In genomic region chr4:26632916-26633315, GRCh38 we compare ENCODE assay signal across 30 cellular contexts.
"Had no signal": no experiment of that assay in that cellular context is flagged by ENCODE, and none has a peak within 500 bp of the region (broad histone marks: within the 10 kb centered on the region; RNA-seq: fewer than 3 reads in every experiment).

No MANE protein-coding gene starts in this region.

- DNase-seq: activated CD4-positive, alpha-beta T cell treated with anti-CD3 and anti-CD28 coated beads for 1 hour; activated CD4-positive, alpha-beta T cell treated with anti-CD3 and anti-CD28 coated beads for 48 hours; activated CD4-positive, CD25-positive, alpha-beta regulatory T cell; activated CD8-positive, alpha-beta T cell treated with anti-CD3 and anti-CD28 coated beads for 36 hours; activated effector memory CD4-positive, alpha-beta T cell treated with anti-CD3 and anti-CD28 coated beads, Interleukin-2, amount 50 U/mL, for 16 hours; activated naive CD4-positive, alpha-beta T cell; activated naive CD4-positive, alpha-beta T cell treated with anti-CD3 and anti-CD28 coated beads, Interleukin-2, amount 50 U/mL, for 16 hours; activated naive CD8-positive, alpha-beta T cell treated with anti-CD3 and anti-CD28 coated beads for 36 hours; activated T-cell treated with anti-CD3 and anti-CD28 coated beads, Interleukin-2, amount 50 U/mL, for 1 hour; activated T-cell treated with anti-CD3 and anti-CD28 coated beads, Interleukin-2, amount 50 U/mL, for 72 hours; amygdala; NCI-H1092 treated with DMSO at 0.1 percent for 48 hours; NCI-H1417; NCI-H146; NCI-H187; NCI-H2029 treated with DMSO at 0.1 percent for 48 hours; NCI-H2107; NCI-H2171; NCI-H226; NCI-H446 treated with DMSO at 0.1 percent for 48 hours; NCI-H524 treated with DMSO at 0.1 percent for 48 hours; PC-3; Peyer's patch; T1000; WERI-Rb-1 had no signal

- H3K27ac ChIP-seq: ascending aorta, cardiac muscle cell, Peyer's patch, RWPE1, WERI-Rb-1 had no signal

- H3K4me3 ChIP-seq: ascending aorta, cardiac muscle cell, Peyer's patch had no signal

- H3K4me1 ChIP-seq: ascending aorta, Peyer's patch had no signal

- H3K27me3 ChIP-seq: ascending aorta, cardiac muscle cell, Peyer's patch had no signal

- ATAC-seq: activated CD8-positive, alpha-beta T cell treated with anti-CD3 and anti-CD28 coated beads for 36 hours; activated T-cell treated with anti-CD3 and anti-CD28 coated beads, Interleukin-2, amount 50 U/mL, for 72 hours; activated T-helper 17 cell treated with anti-CD3 and anti-CD28 coated beads, Interleukin-2, amount 50 U/mL, for 72 hours; PC-3; Right ventricle myocardium inferior had no signal

- H3K9me3 ChIP-seq: ascending aorta, Peyer's patch had no signal

- H3K36me3 ChIP-seq: cardiac muscle cell, WERI-Rb-1 had no signal
